In genomic region chr15:23994273-23994672, GRCh38 we compare ENCODE assay signal across 1 cellular context.
TF ChIP-seq lines count a peak whose summit lies in the region.

No MANE protein-coding gene starts in this region.

TF ChIP-seq in WTC11, 78 proteins besides CTCF, POLR2A, EP300 and RAD21 (continued from another document):
- TF ChIP-seq E2F5 (CRISPR knock-in tag; IDR thresholded peaks at IDR 0.05), result no peak
- no peak for TF ChIP-seq OVOL2 (CRISPR knock-in tag; IDR thresholded peaks at IDR 0.05; ENCODE audit: borderline replicate concordance)
- no peak for TF ChIP-seq ZNF425 (CRISPR knock-in tag; conservative IDR thresholded peaks at IDR 0.05)
- no peak for TF ChIP-seq AFF4 (CRISPR knock-in tag; IDR thresholded peaks at IDR 0.05; ENCODE audit: borderline replicate concordance)
- TF ChIP-seq RELA (CRISPR knock-in tag; IDR thresholded peaks at IDR 0.05; ENCODE audit: borderline replicate concordance), result no peak
- TF ChIP-seq IRF2 (CRISPR knock-in tag; IDR thresholded peaks at IDR 0.05; ENCODE audit: borderline replicate concordance, low read depth), result no peak
- no peak for TF ChIP-seq CDX4 (CRISPR knock-in tag; IDR thresholded peaks at IDR 0.05; ENCODE audit: borderline replicate concordance)
- no peak for TF ChIP-seq ZNF263 (CRISPR knock-in tag; IDR thresholded peaks at IDR 0.05; ENCODE audit: low read depth)
- no peak for TF ChIP-seq FOXK1 (CRISPR knock-in tag; IDR thresholded peaks at IDR 0.05)
